Comparison of ENCODE assay signal across 1 cellular context in genomic region chr17:68035523-68036303, GRCh38.
TF ChIP-seq lines count a peak whose summit lies in the region.

TSS of gene KPNA2 (plus strand) at chr17:68035735. CDS start at chr17:68037133, 1,398 bp downstream.

TF ChIP-seq in HepG2, 621 proteins besides CTCF, POLR2A, EP300 and RAD21 (continued from another document and continues in another):
- peak; percentile 64; the same call in 1 of the 2 replicates for TF ChIP-seq AHDC1 (CRISPR knock-in tag; IDR thresholded peaks at IDR 0.05; ENCODE audit: borderline replicate concordance)
- 0 out of 2 replicates have a peak, but pooled peaks have one; percentile 13 for TF ChIP-seq ZBTB21 (CRISPR knock-in tag; IDR thresholded peaks at IDR 0.05)
- TF ChIP-seq ATF2 (CRISPR knock-in tag; IDR thresholded peaks at IDR 0.05): no peak; the same call in 1 of the 2 replicates
- peak; percentile 73; the same call in 1 of the 2 replicates for TF ChIP-seq XBP1 (CRISPR knock-in tag; IDR thresholded peaks at IDR 0.05)
- TF ChIP-seq ZBTB14 (CRISPR knock-in tag; IDR thresholded peaks at IDR 0.05): no peak
- TF ChIP-seq PLRG1 (conservative IDR thresholded peaks at IDR 0.05): no peak
- no peak; the same call in 1 of the 2 replicates for TF ChIP-seq ZBTB46 (CRISPR knock-in tag; IDR thresholded peaks at IDR 0.05; ENCODE audit: borderline replicate concordance)
- TF ChIP-seq SIX4 (CRISPR knock-in tag; IDR thresholded peaks at IDR 0.05): no peak
- TF ChIP-seq ZNF546 (CRISPR knock-in tag; conservative IDR thresholded peaks at IDR 0.05): peak; percentile 80; the same call in 1 of the 2 replicates
- TF ChIP-seq ONECUT2 (CRISPR knock-in tag; IDR thresholded peaks at IDR 0.05): no peak; the same call in none of the 2 replicates
- TF ChIP-seq NR0B2 (CRISPR knock-in tag; IDR thresholded peaks at IDR 0.05): peak; percentile 90
- TF ChIP-seq KDM5B (CRISPR knock-in tag; IDR thresholded peaks at IDR 0.05; ENCODE audit: borderline replicate concordance): peak; percentile 99
- peak; percentile 89 for TF ChIP-seq MYPOP (CRISPR knock-in tag; IDR thresholded peaks at IDR 0.05)
- no peak for TF ChIP-seq SNRNP70 (IDR thresholded peaks at IDR 0.05; ENCODE audit: low read depth, low read length)
- TF ChIP-seq ARID4A (CRISPR knock-in tag; IDR thresholded peaks at IDR 0.05; ENCODE audit: borderline replicate concordance): peak; percentile 100
- TF ChIP-seq HES4 (CRISPR knock-in tag; IDR thresholded peaks at IDR 0.05; ENCODE audit: borderline replicate concordance): peak; percentile 93; the same call in 1 of the 2 replicates
- TF ChIP-seq MYNN (CRISPR knock-in tag; IDR thresholded peaks at IDR 0.05; ENCODE audit: low read depth): no peak
- TF ChIP-seq FOXP4 (CRISPR knock-in tag; IDR thresholded peaks at IDR 0.05): no peak; the same call in 1 of the 2 replicates
- peak; percentile 93 for TF ChIP-seq ZNF563 (CRISPR knock-in tag; IDR thresholded peaks at IDR 0.05)
- TF ChIP-seq ZNF274 (CRISPR knock-in tag; IDR thresholded peaks at IDR 0.05): peak; percentile 98
- TF ChIP-seq JDP2 (CRISPR knock-in tag; IDR thresholded peaks at IDR 0.05; ENCODE audit: borderline replicate concordance): no peak; the same call in 1 of the 2 replicates
- no peak for TF ChIP-seq SMARCC2 (IDR thresholded peaks at IDR 0.05)
- TF ChIP-seq ZNF350 (CRISPR knock-in tag; IDR thresholded peaks at IDR 0.05; ENCODE audit: borderline replicate concordance, low read depth): peak; percentile 90; the same call in 1 of the 2 replicates
- TF ChIP-seq ZNF503 (CRISPR knock-in tag; IDR thresholded peaks at IDR 0.05): 0 out of 2 replicates have a peak, but pooled peaks have one; percentile 31
- TF ChIP-seq HNRNPUL1 (IDR thresholded peaks at IDR 0.05; ENCODE audit: low read depth, low read length): no peak
- peak; percentile 76; the same call in 1 of the 2 replicates for TF ChIP-seq ZNF235 (CRISPR knock-in tag; IDR thresholded peaks at IDR 0.05; ENCODE audit: borderline replicate concordance)
- TF ChIP-seq ZBTB7B (CRISPR knock-in tag; IDR thresholded peaks at IDR 0.05): peak; percentile 79
- peak; percentile 90 for TF ChIP-seq KMT2A (CRISPR knock-in tag; IDR thresholded peaks at IDR 0.05)
- peak; percentile 73 to 79; a peak in 1 of 4 replicates for TF ChIP-seq KLF16 (CRISPR knock-in tag; IDR thresholded peaks at IDR 0.05)
- peak; percentile 89 for TF ChIP-seq SMYD3 (CRISPR knock-in tag; IDR thresholded peaks at IDR 0.05)
- peak; percentile 86; the same call in 1 of the 2 replicates for TF ChIP-seq TOPORS (CRISPR knock-in tag; IDR thresholded peaks at IDR 0.05)
- peak; percentile 69; the same call in 1 of the 2 replicates for TF ChIP-seq ZNF446 (CRISPR knock-in tag; IDR thresholded peaks at IDR 0.05)
- peak; percentile 82 for TF ChIP-seq CREB1 (IDR thresholded peaks at IDR 0.05)
- peak; percentile 92 for TF ChIP-seq CREB1 (CRISPR knock-in tag; IDR thresholded peaks at IDR 0.05)
- no peak for TF ChIP-seq NFRKB (IDR thresholded peaks at IDR 0.05)
- TF ChIP-seq SAFB2 (CRISPR knock-in tag; IDR thresholded peaks at IDR 0.05; ENCODE audit: borderline replicate concordance, low read depth): peak; percentile 84
- TF ChIP-seq ZBTB20 (CRISPR knock-in tag; IDR thresholded peaks at IDR 0.05; ENCODE audit: borderline replicate concordance, low read depth): peak; percentile 22; the same call in 1 of the 2 replicates
- TF ChIP-seq ZSCAN31 (CRISPR knock-in tag; IDR thresholded peaks at IDR 0.05; ENCODE audit: low read depth): no peak
